In genomic region chr12:117857632-117858274, GRCh38 we compare ENCODE assay signal across 8 cellular contexts.
DNase-seq lines count a peak whose midpoint lies in the region; ATAC-seq and TF ChIP-seq lines count a peak whose summit lies in the region.

No MANE protein-coding gene starts in this region.

- H3K9me3 ChIP-seq in neural cell (ENCODE audit: low read length): no peaks in the 10 kb centered on the region

- H3K27ac ChIP-seq in neural cell (ENCODE audit: low read length): no peak overlapping the region

- intact Hi-C loops in activated CD4-positive, alpha-beta T cell treated with anti-CD3 and anti-CD28 coated beads, Interleukin-2, amount 10 ng/mL, durations not matched to agents 24 days and 14 days (cut with micrococcal nuclease): no loop called here

- no peaks in the 10 kb centered on the region for H3F3A ChIP-seq in neural cell (ENCODE audit: insufficient read depth, low read length, poor library complexity, severe bottlenecking)

- no peak overlapping the region for H3K9ac ChIP-seq in neural cell (ENCODE audit: low read length)

- no peak overlapping the region for H2AFZ ChIP-seq in neural cell (ENCODE audit: low read depth, low read length)

- H4K20me1 ChIP-seq in neural cell (ENCODE audit: insufficient read depth): no peaks in the 10 kb centered on the region

- no peaks in the 10 kb centered on the region for H3K27me3 ChIP-seq in neural cell (ENCODE audit: insufficient read depth, low read depth, low read length)

- TF ChIP-seq RAD21 in neural cell (conservative IDR thresholded peaks at IDR 0.05): peak; percentile 16

- H3K36me3 Mint-ChIP-seq in activated CD4-positive, alpha-beta T cell treated with anti-CD3 and anti-CD28 coated beads, Interleukin-2, amount 10 ng/mL, durations not matched to agents 24 days and 14 days (ENCODE audit: low read depth): no peaks in the 10 kb centered on the region
- H3K36me3 Mint-ChIP-seq in effector memory CD8-positive, alpha-beta T cell (ENCODE audit: insufficient read depth): no peaks in the 10 kb centered on the region

- peak; percentile 68 for DNase-seq in SIG-M5 treated with dmso at 0.1 percent for 504 hours (lab: John Stamatoyannopoulos, UW; ENCODE audit: unreplicated experiment)
- DNase-seq in SIG-M5 (lab: John Stamatoyannopoulos, UW): no peak
- DNase-seq in NCI-H1694 (lab: John Stamatoyannopoulos, UW): peak; percentile 9
- peak; percentile 84 for DNase-seq in activated CD4-positive, alpha-beta T cell treated with anti-CD3 and anti-CD28 coated beads, Interleukin-2, amount 10 ng/mL, durations not matched to agents 24 days and 14 days
- peak; percentile 14 to 38 (median 19) for DNase-seq in effector memory CD8-positive, alpha-beta T cell
- DNase-seq in SKM-1 treated with dmso at 0.1 percent for 144 hours (lab: John Stamatoyannopoulos, UW; ENCODE audit: unreplicated experiment): no peak
- no peak for DNase-seq in occipital lobe (lab: John Stamatoyannopoulos, UW)

- no peak overlapping the region for H3K4me3 Mint-ChIP-seq in activated CD4-positive, alpha-beta T cell treated with anti-CD3 and anti-CD28 coated beads, Interleukin-2, amount 10 ng/mL, durations not matched to agents 24 days and 14 days
- no peak overlapping the region for H3K4me3 Mint-ChIP-seq in effector memory CD8-positive, alpha-beta T cell

- no peak overlapping the region for H3K4me2 ChIP-seq in neural cell (ENCODE audit: low read length)

- H3K36me3 ChIP-seq in neural cell (ENCODE audit: insufficient read depth, low read length): no peaks in the 10 kb centered on the region

- no peak for TF ChIP-seq EP300 in neural cell (conservative IDR thresholded peaks at IDR 0.05; ENCODE audit: poor library complexity, severe bottlenecking)

- H3K4me1 Mint-ChIP-seq in activated CD4-positive, alpha-beta T cell treated with anti-CD3 and anti-CD28 coated beads, Interleukin-2, amount 10 ng/mL, durations not matched to agents 24 days and 14 days: no peaks in the 10 kb centered on the region
- no peaks in the 10 kb centered on the region for H3K4me1 Mint-ChIP-seq in effector memory CD8-positive, alpha-beta T cell (ENCODE audit: low read depth in 2 of 2)

- no peak overlapping the region for H3K27ac Mint-ChIP-seq in activated CD4-positive, alpha-beta T cell treated with anti-CD3 and anti-CD28 coated beads, Interleukin-2, amount 10 ng/mL, durations not matched to agents 24 days and 14 days
- no peak overlapping the region for H3K27ac Mint-ChIP-seq in effector memory CD8-positive, alpha-beta T cell

- H3K79me2 ChIP-seq in neural cell (replicated peaks; ENCODE audit: insufficient read depth, low read length): no peaks in the 10 kb centered on the region

- H3K27me3 Mint-ChIP-seq in activated CD4-positive, alpha-beta T cell treated with anti-CD3 and anti-CD28 coated beads, Interleukin-2, amount 10 ng/mL, durations not matched to agents 24 days and 14 days: no peaks in the 10 kb centered on the region
- peaks cover 0 to 15% of the 10 kb centered on the region in 2 donors for H3K27me3 Mint-ChIP-seq in effector memory CD8-positive, alpha-beta T cell

- H3K9me2 ChIP-seq in neural cell (ENCODE audit: insufficient read depth, low read length): no peaks in the 10 kb centered on the region

- peak; percentile 42 for ATAC-seq in effector memory CD8-positive, alpha-beta T cell (replicated peaks)

- TF ChIP-seq CTCF in neural cell (IDR thresholded peaks at IDR 0.05; ENCODE audit: poor library complexity, severe bottlenecking): peak; percentile 55

- no peaks in the 10 kb centered on the region for H3K9me3 Mint-ChIP-seq in activated CD4-positive, alpha-beta T cell treated with anti-CD3 and anti-CD28 coated beads, Interleukin-2, amount 10 ng/mL, durations not matched to agents 24 days and 14 days
- H3K9me3 Mint-ChIP-seq in effector memory CD8-positive, alpha-beta T cell: no peaks in the 10 kb centered on the region

- H3K4me3 ChIP-seq in neural cell (ENCODE audit: low read length): no peak overlapping the region

TF ChIP-seq in neural cell, 6 proteins besides CTCF, POLR2A, EP300 and RAD21:
- TF ChIP-seq REST (IDR thresholded peaks at IDR 0.05; ENCODE audit: borderline replicate concordance) (no peak), SMC3 (conservative IDR thresholded peaks at IDR 0.05; ENCODE audit: poor library complexity) (peak; percentile 32)

Comparison
In these comparisons a context has a peak if more than half of its experiments do, and no peak if none do; other contexts are left out.
1. DNase-seq: peak in SIG-M5 treated with dmso at 0.1 percent for 504 hours (single experiment), NCI-H1694 (single experiment), activated CD4-positive, alpha-beta T cell treated with anti-CD3 and anti-CD28 coated beads, Interleukin-2, amount 10 ng/mL, durations not matched to agents 24 days and 14 days (single experiment) and effector memory CD8-positive, alpha-beta T cell (3 of 3); none in SIG-M5 (single experiment), SKM-1 treated with dmso at 0.1 percent for 144 hours (single experiment) and occipital lobe (single experiment).